ENCODE assay signal across 10 cellular contexts in the genomic region with DNA sequence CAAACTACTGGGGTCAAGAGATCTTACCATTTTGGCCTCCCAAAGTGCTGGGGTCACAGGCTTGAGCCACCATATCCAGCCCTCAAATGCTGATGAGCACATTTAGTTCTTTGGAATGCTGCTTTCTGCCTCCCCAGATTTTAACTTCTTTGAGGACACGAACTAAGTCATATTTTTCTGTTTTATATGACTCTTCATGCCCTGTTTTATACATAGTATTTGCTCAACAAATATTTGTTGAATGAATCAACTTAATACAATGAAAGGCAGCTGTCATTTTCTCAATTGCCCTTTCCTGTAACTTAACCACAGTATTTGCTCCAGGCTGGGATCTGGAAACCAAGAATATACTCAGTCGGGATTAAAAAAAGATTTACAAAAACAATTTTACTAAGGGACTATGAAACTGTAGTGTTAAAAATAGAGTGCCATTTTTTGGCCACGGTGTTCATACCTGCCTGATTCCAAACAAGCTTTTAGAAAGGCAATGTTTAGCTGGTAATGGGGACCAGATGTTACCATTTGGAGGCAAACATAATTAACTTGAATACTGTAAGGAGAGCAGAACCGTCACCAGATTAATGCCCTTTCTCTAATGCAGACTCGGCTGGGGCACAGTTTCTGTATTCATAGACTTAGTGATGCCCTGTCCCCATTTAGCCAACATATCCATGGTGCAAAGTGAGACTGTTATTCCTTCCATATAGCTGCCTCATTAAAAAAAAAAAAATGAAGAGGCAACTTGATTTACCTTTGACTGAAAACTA.
DNase-seq lines count a peak whose midpoint lies in the region; ATAC-seq and TF ChIP-seq lines count a peak whose summit lies in the region.
"Had no signal": no experiment of that assay in that cellular context is flagged by ENCODE, and none has a peak within 500 bp of the region (broad histone marks: within the 10 kb centered on the region; RNA-seq: fewer than 3 reads in every experiment).

No MANE protein-coding gene starts in this region.

- intact Hi-C loops in psoas muscle (cut with DNase I) (no loop called here), body of pancreas (cut with DNase I) (no loop called here)

- TF ChIP-seq POLR2A in body of pancreas (IDR thresholded peaks at IDR 0.05): no peak

- H3K9me3 ChIP-seq in psoas muscle (no peaks in the 10 kb centered on the region), body of pancreas (no peaks in the 10 kb centered on the region)

- TF ChIP-seq CTCF in brain microvascular endothelial cell (IDR thresholded peaks at IDR 0.05; ENCODE audit: low read depth, low read length, missing control alignments): no peak
- no peak for TF ChIP-seq CTCF in psoas muscle (IDR thresholded peaks at IDR 0.05)
- TF ChIP-seq CTCF in body of pancreas (IDR thresholded peaks at IDR 0.05): no peak
- TF ChIP-seq CTCF in GM10248 (IDR thresholded peaks at IDR 0.05; ENCODE audit: control extremely low read depth, extremely low read depth, low read depth, missing control alignments): no peak

- H3K4me1 ChIP-seq in psoas muscle (peaks cover 8% of the 10 kb centered on the region), body of pancreas (no peaks in the 10 kb centered on the region)

- CTCF ChIA-PET in GM10248 (lab: Yijun Ruan, JAX): no interaction called here

- in situ Hi-C loops in brain microvascular endothelial cell (cut with HindIII; ENCODE audit: low pct_ligation_motif_present, low sequenced_read_pairs): no loop called here

- H3K36me3 ChIP-seq in brain microvascular endothelial cell (replicated peaks) (peaks cover 48% of the 10 kb centered on the region), psoas muscle (ENCODE audit: insufficient read depth in 1 of 2, low read depth in 1 of 2) (peaks cover 5 to 92% of the 10 kb centered on the region in 2 donors), body of pancreas (replicated peaks in 1 of 2; ENCODE audit: insufficient read depth in 1 of 2, low read depth in 2 of 2) (peaks cover 0 to 2% of the 10 kb centered on the region in 2 donors)

- H3K27ac ChIP-seq in brain microvascular endothelial cell (peak overlapping the region; percentile 74), psoas muscle (peak overlapping the region; percentile 33), body of pancreas (no peak overlapping the region)

- H3K27me3 ChIP-seq in brain microvascular endothelial cell (replicated peaks) (no peaks in the 10 kb centered on the region), psoas muscle (ENCODE audit: insufficient read depth in 3 of 3, low read length in 2 of 3) (no peaks in the 10 kb centered on the region), body of pancreas (no peaks in the 10 kb centered on the region)

- no peak for ATAC-seq in psoas muscle
- no peak for ATAC-seq in body of pancreas
- ATAC-seq: activated CD8-positive, alpha-beta T cell treated with anti-CD3 and anti-CD28 coated beads for 36 hours; sciatic nerve had no signal

- 58 to 63% (median 61%) methylated on average over 5 of the region's 5 CpGs for WGBS in psoas muscle, 3 donors
- WGBS in body of pancreas, 2 donors: 66 to 67% methylated on average over 5 of the region's 5 CpGs

- POLR2A ChIA-PET in GM10248 (lab: Yijun Ruan, JAX): no interaction called here

- H3K4me3 ChIP-seq in brain microvascular endothelial cell (ENCODE audit: low read depth, low read length) (no peak overlapping the region), psoas muscle (no peak overlapping the region), body of pancreas (no peak overlapping the region)

- DNase-seq in ELR (ENCODE audit: low read depth): peak; percentile 72
- peak; percentile 90 for DNase-seq in NCI-H146 treated with DMSO at 0.1 percent for 48 hours (lab: John Stamatoyannopoulos, UW; ENCODE audit: unreplicated experiment)
- peak; percentile 41 for DNase-seq in brain microvascular endothelial cell
- no peak for DNase-seq in psoas muscle
- no peak for DNase-seq in body of pancreas
- no peak for DNase-seq in Kasumi-1 (lab: John Stamatoyannopoulos, UW)
- DNase-seq in GM10248 (ENCODE audit: extremely low spot score): no peak
- DNase-seq: activated CD8-positive, alpha-beta T cell treated with anti-CD3 and anti-CD28 coated beads for 36 hours; amygdala had no signal

Comparison
In these comparisons a context has a peak if more than half of its experiments do, and no peak if none do; other contexts are left out.
1. DNase-seq: peak in ELR (single experiment), NCI-H146 treated with DMSO at 0.1 percent for 48 hours (single experiment) and brain microvascular endothelial cell (single experiment); none in psoas muscle (0 of 2), body of pancreas (0 of 4), Kasumi-1 (0 of 2) and GM10248 (single experiment).
2. H3K27ac ChIP-seq: peak in brain microvascular endothelial cell (single experiment) and psoas muscle (single experiment); none in body of pancreas (0 of 4).